In genomic region chr17:37791985-37792384, GRCh38 we compare ENCODE assay signal across 20 cellular contexts. TPM values are rescaled to one million over a fixed set of nuclear protein-coding genes. Genes with fewer than 3 reads are reported as not detected.
"Had no signal": no experiment of that assay in that cellular context is flagged by ENCODE, and none has a peak within 500 bp of the region (broad histone marks: within the 10 kb centered on the region; RNA-seq: fewer than 3 reads in every experiment).

No MANE protein-coding gene starts in this region.

- H3K79me2 ChIP-seq: hepatocyte had no signal

- H3K9me3 ChIP-seq: esophagus squamous epithelium, gastroesophageal sphincter, left ventricle myocardium inferior, lower lobe of right lung, neutrophil, psoas muscle had no signal

- DNase-seq: esophagus squamous epithelium; kidney; left cardiac atrium; left ventricle myocardium inferior; lower lobe of right lung; midbrain; psoas muscle; retina; stimulated activated CD4-positive, alpha-beta T cell treated with anti-CD3 and anti-CD28 coated beads, Interleukin-4, amount 100 ng/mL, for 4 hours; stimulated activated naive B cell treated with anti-CD40 and anti-IgM and Interleukin-4, amounts not matched to agents 10 μg/mL and 1 μg/mL and 100 μg/mL, for 72 hours had no signal

- H3K4me2 ChIP-seq: hepatocyte had no signal

- H3K27ac ChIP-seq: esophagus squamous epithelium, gastroesophageal sphincter, hepatocyte, left ventricle myocardium inferior, lower lobe of right lung, neutrophil, psoas muscle had no signal

- H3K36me3 Mint-ChIP-seq: memory B cell; natural killer cell treated with Interleukin-12 subunit alpha and Interleukin-12 subunit beta and Interleukin-15 and Interleukin-18, amount 100 ng/mL, for 72 hours; stimulated activated naive B cell treated with anti-CD40 and anti-IgM and Interleukin-4, amounts not matched to agents 10 μg/mL and 1 μg/mL and 100 μg/mL, for 72 hours had no signal

- H3K27me3 ChIP-seq: hepatocyte had no signal

- H3K27ac Mint-ChIP-seq: dendritic cell treated with granulocyte-macrophage colony-stimulating factor and Interleukin-4, amounts not matched to agents 40 ng/mL and 50 ng/mL, for 4 days; memory B cell; natural killer cell treated with Interleukin-12 subunit alpha and Interleukin-12 subunit beta and Interleukin-15 and Interleukin-18, amount 100 ng/mL, for 72 hours had no signal

- H3K4me3 Mint-ChIP-seq: dendritic cell treated with granulocyte-macrophage colony-stimulating factor and Interleukin-4, amounts not matched to agents 40 ng/mL and 50 ng/mL, for 4 days; memory B cell; natural killer cell treated with Interleukin-12 subunit alpha and Interleukin-12 subunit beta and Interleukin-15 and Interleukin-18, amount 100 ng/mL, for 72 hours; stimulated activated naive B cell treated with anti-CD40 and anti-IgM and Interleukin-4, amounts not matched to agents 10 μg/mL and 1 μg/mL and 100 μg/mL, for 72 hours had no signal

- H3K9me3 Mint-ChIP-seq: dendritic cell treated with granulocyte-macrophage colony-stimulating factor and Interleukin-4, amounts not matched to agents 40 ng/mL and 50 ng/mL, for 4 days; memory B cell; natural killer cell treated with Interleukin-12 subunit alpha and Interleukin-12 subunit beta and Interleukin-15 and Interleukin-18, amount 100 ng/mL, for 72 hours; stimulated activated naive B cell treated with anti-CD40 and anti-IgM and Interleukin-4, amounts not matched to agents 10 μg/mL and 1 μg/mL and 100 μg/mL, for 72 hours had no signal

- H3K36me3 ChIP-seq: esophagus squamous epithelium, gastroesophageal sphincter, left ventricle myocardium inferior, lower lobe of right lung, neutrophil had no signal

- H2AFZ ChIP-seq: hepatocyte had no signal

- H3K4me1 ChIP-seq: esophagus squamous epithelium, gastroesophageal sphincter, left ventricle myocardium inferior, lower lobe of right lung, psoas muscle had no signal

- ATAC-seq: gastroesophageal sphincter, left cardiac atrium, psoas muscle, sciatic nerve had no signal

- H3K4me3 ChIP-seq: esophagus squamous epithelium, gastroesophageal sphincter, hepatocyte, left ventricle myocardium inferior, lower lobe of right lung, psoas muscle had no signal

- FAIRE-seq: colon, kidney had no signal

RNA-seq across cellular contexts. Expression of gene HNF1B, which starts 47.1 kb away (rescaled TPM):
- total RNA-seq: esophagus squamous epithelium, gastroesophageal sphincter, left cardiac atrium, left ventricle myocardium inferior, osteoblast, psoas muscle, sciatic nerve, skeletal muscle tissue had no signal
